In genomic region chr9:9970514-9970913, GRCh38 we compare ENCODE assay signal across 23 cellular contexts.
"Had no signal": no experiment of that assay in that cellular context is flagged by ENCODE, and none has a peak within 500 bp of the region (broad histone marks: within the 10 kb centered on the region; RNA-seq: fewer than 3 reads in every experiment).

No MANE protein-coding gene starts in this region.

- DNase-seq: colonic mucosa; cortex of kidney; effector CD8-positive, alpha-beta T cell; effector memory CD8-positive, alpha-beta T cell; endodermal cell; erythroblast; esophagus squamous epithelium; foreskin fibroblast; foreskin melanocyte; gastrocnemius medialis; glutamatergic neuron; head of caudate nucleus; heart right ventricle; hippocampal formation; left cardiac atrium; left lung; left ventricle myocardium superior; lower lobe of right lung; mesendoderm; midbrain had no signal

- H3K36me3 ChIP-seq: colonic mucosa, esophagus squamous epithelium, gastrocnemius medialis, heart right ventricle, left lung, lower lobe of right lung had no signal

- ATAC-seq: effector memory CD8-positive, alpha-beta T cell; esophagus mucosa; gastrocnemius medialis; heart right ventricle; left cardiac atrium; left lung; left ventricle myocardium superior; lower lobe of right lung had no signal

- H3K4me3 ChIP-seq: colonic mucosa, esophagus squamous epithelium, gastrocnemius medialis, heart right ventricle, left lung, lower lobe of right lung had no signal

- H3K9me3 ChIP-seq: colonic mucosa, esophagus squamous epithelium, gastrocnemius medialis, heart right ventricle, left lung, lower lobe of right lung had no signal

- H3K4me1 Mint-ChIP-seq: endodermal cell had no signal

- H3K27me3 Mint-ChIP-seq: dendritic cell treated with granulocyte-macrophage colony-stimulating factor and Interleukin-4, amounts not matched to agents 40 ng/mL and 50 ng/mL, for 4 days; effector memory CD8-positive, alpha-beta T cell had no signal

- H3K27ac ChIP-seq: colonic mucosa, epithelial cell of prostate, esophagus squamous epithelium, gastrocnemius medialis, heart right ventricle, left lung, lower lobe of right lung had no signal

- H3K27me3 ChIP-seq: colonic mucosa, esophagus squamous epithelium, gastrocnemius medialis, heart right ventricle, left lung had no signal

- H3K9me3 Mint-ChIP-seq: dendritic cell treated with granulocyte-macrophage colony-stimulating factor and Interleukin-4, amounts not matched to agents 40 ng/mL and 50 ng/mL, for 4 days; endodermal cell had no signal

- H3K4me3 Mint-ChIP-seq: dendritic cell treated with granulocyte-macrophage colony-stimulating factor and Interleukin-4, amounts not matched to agents 40 ng/mL and 50 ng/mL, for 4 days; effector memory CD8-positive, alpha-beta T cell; endodermal cell had no signal

- H3K4me1 ChIP-seq: colonic mucosa, esophagus squamous epithelium, gastrocnemius medialis, heart right ventricle, left lung, lower lobe of right lung had no signal

- H3K27ac Mint-ChIP-seq: dendritic cell treated with granulocyte-macrophage colony-stimulating factor and Interleukin-4, amounts not matched to agents 40 ng/mL and 50 ng/mL, for 4 days; effector memory CD8-positive, alpha-beta T cell; endodermal cell had no signal
